Comparison of ENCODE assay signal across 20 cellular contexts in genomic region chr5:53603009-53603687, GRCh38. TPM values are rescaled to one million over a fixed set of nuclear protein-coding genes. Genes with fewer than 3 reads are reported as not detected.
A peak's percentile ranks its signal among the peaks of the same experiment; 100 is the strongest.
DNase-seq lines count a peak whose midpoint lies in the region; ATAC-seq and TF ChIP-seq lines count a peak whose summit lies in the region.
"Had no signal": no experiment of that assay in that cellular context is flagged by ENCODE, and none has a peak within 500 bp of the region (broad histone marks: within the 10 kb centered on the region; RNA-seq: fewer than 3 reads in every experiment).

No MANE protein-coding gene starts in this region.

- peak overlapping the region; percentile 54 for H3K4me2 ChIP-seq in fibroblast of lung (ENCODE audit: extremely low read depth, insufficient read depth, low read length)
- H3K4me2 ChIP-seq: BLaER1 treated with 17β-estradiol and CSF1 and Interleukin-3, amounts not matched to agents 10 nM and 100 nM; PC-9 had no signal

- H3K9ac ChIP-seq in fibroblast of lung (ENCODE audit: insufficient read depth, low read length), result no peak overlapping the region
- H3K9ac ChIP-seq: BLaER1 treated with 17β-estradiol and CSF1 and Interleukin-3, amounts not matched to agents 10 nM and 100 nM had no signal

- no peak overlapping the region for H3K4me3 Mint-ChIP-seq in activated CD4-positive, alpha-beta T cell treated with anti-CD3 and anti-CD28 coated beads for 36 hours
- H3K4me3 Mint-ChIP-seq: activated CD8-positive, alpha-beta T cell treated with anti-CD3 and anti-CD28 coated beads, Interleukin-2, amount 10 ng/mL, durations not matched to agents 7 days and 5 days; activated naive CD8-positive, alpha-beta T cell treated with anti-CD3 and anti-CD28 coated beads, Interleukin-2, amount 50 U/mL, for 24 hours; dendritic cell treated with granulocyte-macrophage colony-stimulating factor and Interleukin-4, amounts not matched to agents 40 ng/mL and 50 ng/mL, for 4 days; natural killer cell had no signal

- H3K9me3 ChIP-seq in fibroblast of lung (ENCODE audit: control insufficient read depth, insufficient read depth, low read depth, low read length), result no peaks in the 10 kb centered on the region
- H3K9me3 ChIP-seq: lower lobe of right lung, testis had no signal

- TF ChIP-seq CTCF in AG10803 (conservative IDR thresholded peaks at IDR 0.05; ENCODE audit: low read length) (no peak), fibroblast of lung (conservative IDR thresholded peaks at IDR 0.05 in 1 of 2, IDR thresholded peaks at IDR 0.05 in 1 of 2; ENCODE audit: low read depth in 1 of 2, low read length in 2 of 2) (no peak)

- H3K4me1 Mint-ChIP-seq in activated CD4-positive, alpha-beta T cell treated with anti-CD3 and anti-CD28 coated beads for 36 hours, result no peaks in the 10 kb centered on the region
- H3K4me1 Mint-ChIP-seq: activated naive CD8-positive, alpha-beta T cell treated with anti-CD3 and anti-CD28 coated beads, Interleukin-2, amount 50 U/mL, for 24 hours had no signal

- peak; percentile 25 for DNase-seq in AG10803 (ENCODE audit: low read depth)
- DNase-seq in NCI-H460 (ENCODE audit: extremely low read depth, low read depth), result peak; percentile 38
- DNase-seq in fibroblast of lung (ENCODE audit: low read depth in 2 of 2), result peak; percentile 29 to 76
- DNase-seq in left lobe of liver (ENCODE audit: low spot score), result no peak
- DNase-seq in activated CD4-positive, alpha-beta T cell treated with anti-CD3 and anti-CD28 coated beads for 36 hours, result no peak
- DNase-seq in NCI-H526 treated with DMSO at 0.1 percent for 48 hours (lab: John Stamatoyannopoulos, UW), result no peak
- no peak for DNase-seq in dedifferentiated amniotic fluid mesenchymal stem cell (ENCODE audit: extremely low spot score)
- DNase-seq: activated CD8-positive, alpha-beta T cell treated with anti-CD3 and anti-CD28 coated beads, Interleukin-2, amount 10 ng/mL, durations not matched to agents 7 days and 5 days; activated naive CD8-positive, alpha-beta T cell treated with anti-CD3 and anti-CD28 coated beads, Interleukin-2, amount 50 U/mL, for 24 hours; lower lobe of right lung; natural killer cell; NCI-H1436 treated with DMSO at 0.1 percent for 48 hours; NCI-H510A; PC-9; stimulated activated CD4-positive, alpha-beta T cell treated with anti-CD3 and anti-CD28 coated beads, Interleukin-2, amount 100 ng/mL, for 24 hours; testis had no signal

- intact Hi-C loops in activated CD4-positive, alpha-beta T cell treated with anti-CD3 and anti-CD28 coated beads for 36 hours (cut with DNase I, micrococcal nuclease), result no loop called here

- H3K27ac Mint-ChIP-seq in activated CD4-positive, alpha-beta T cell treated with anti-CD3 and anti-CD28 coated beads for 36 hours, result no peak overlapping the region
- H3K27ac Mint-ChIP-seq: activated CD8-positive, alpha-beta T cell treated with anti-CD3 and anti-CD28 coated beads, Interleukin-2, amount 10 ng/mL, durations not matched to agents 7 days and 5 days; activated naive CD8-positive, alpha-beta T cell treated with anti-CD3 and anti-CD28 coated beads, Interleukin-2, amount 50 U/mL, for 24 hours; dendritic cell treated with granulocyte-macrophage colony-stimulating factor and Interleukin-4, amounts not matched to agents 40 ng/mL and 50 ng/mL, for 4 days; natural killer cell had no signal

- H3K79me2 ChIP-seq in fibroblast of lung (ENCODE audit: control insufficient read depth, insufficient read depth, low read length), result peaks cover 8% of the 10 kb centered on the region

- H4K20me1 ChIP-seq in fibroblast of lung (ENCODE audit: control insufficient read depth, extremely low read depth, insufficient read depth, low read length), result no peaks in the 10 kb centered on the region
- H4K20me1 ChIP-seq: BLaER1 treated with 17β-estradiol and CSF1 and Interleukin-3, amounts not matched to agents 10 nM and 100 nM had no signal

- CTCF ChIA-PET in activated CD4-positive, alpha-beta T cell treated with anti-CD3 and anti-CD28 coated beads for 36 hours (lab: Charles Lee), result no interaction called here

- no peaks in the 10 kb centered on the region for H3K9me3 Mint-ChIP-seq in activated CD4-positive, alpha-beta T cell treated with anti-CD3 and anti-CD28 coated beads for 36 hours (ENCODE audit: low read depth)
- H3K9me3 Mint-ChIP-seq: activated naive CD8-positive, alpha-beta T cell treated with anti-CD3 and anti-CD28 coated beads, Interleukin-2, amount 50 U/mL, for 24 hours; dendritic cell treated with granulocyte-macrophage colony-stimulating factor and Interleukin-4, amounts not matched to agents 40 ng/mL and 50 ng/mL, for 4 days; natural killer cell had no signal

- H3K4me3 ChIP-seq in AG10803 (ENCODE audit: low read length) (no peak overlapping the region), fibroblast of lung (replicated peaks in 1 of 4; ENCODE audit: control extremely low read depth in 1 of 4, insufficient read depth in 1 of 4, low read depth in 3 of 4, low read length in 4 of 4) (no peak overlapping the region)
- H3K4me3 ChIP-seq: BLaER1 treated with 17β-estradiol and CSF1 and Interleukin-3, amounts not matched to agents 10 nM and 100 nM; lower lobe of right lung; PC-9; testis had no signal

- H3K4me1 ChIP-seq in fibroblast of lung (ENCODE audit: control insufficient read depth, extremely low read depth, insufficient read depth, low read length), result peaks cover 5% of the 10 kb centered on the region
- H3K4me1 ChIP-seq: BLaER1 treated with 17β-estradiol and CSF1 and Interleukin-3, amounts not matched to agents 10 nM and 100 nM; lower lobe of right lung; testis had no signal

- H2AFZ ChIP-seq in fibroblast of lung (ENCODE audit: low read length), result no peak overlapping the region
- H2AFZ ChIP-seq: PC-9 had no signal

- POLR2A ChIA-PET in activated CD4-positive, alpha-beta T cell treated with anti-CD3 and anti-CD28 coated beads for 36 hours (lab: Charles Lee), result no interaction called here

- H3K36me3 ChIP-seq in fibroblast of lung (ENCODE audit: control insufficient read depth, insufficient read depth, low read length), result peaks cover 1% of the 10 kb centered on the region

- H3K27me3 ChIP-seq in fibroblast of lung (ENCODE audit: control insufficient read depth, insufficient read depth, low read length), result no peaks in the 10 kb centered on the region
- H3K27me3 ChIP-seq: BLaER1 treated with 17β-estradiol and CSF1 and Interleukin-3, amounts not matched to agents 10 nM and 100 nM; testis had no signal

- H3K36me3 Mint-ChIP-seq in activated CD4-positive, alpha-beta T cell treated with anti-CD3 and anti-CD28 coated beads for 36 hours (ENCODE audit: low read depth), result peaks cover 29% of the 10 kb centered on the region
- H3K36me3 Mint-ChIP-seq: natural killer cell had no signal

- H3K27me3 Mint-ChIP-seq in activated CD4-positive, alpha-beta T cell treated with anti-CD3 and anti-CD28 coated beads for 36 hours, result no peaks in the 10 kb centered on the region
- H3K27me3 Mint-ChIP-seq: activated naive CD8-positive, alpha-beta T cell treated with anti-CD3 and anti-CD28 coated beads, Interleukin-2, amount 50 U/mL, for 24 hours; dendritic cell treated with granulocyte-macrophage colony-stimulating factor and Interleukin-4, amounts not matched to agents 40 ng/mL and 50 ng/mL, for 4 days had no signal

- H3K27ac ChIP-seq in fibroblast of lung (ENCODE audit: insufficient read depth, low read length), result no peak overlapping the region
- H3K27ac ChIP-seq: BLaER1 treated with 17β-estradiol and CSF1 and Interleukin-3, amounts not matched to agents 10 nM and 100 nM; lower lobe of right lung; PC-9; testis had no signal

- ATAC-seq in left lobe of liver, result peak; percentile 78
- no peak for ATAC-seq in activated CD4-positive, alpha-beta T cell treated with anti-CD3 and anti-CD28 coated beads for 36 hours
- no peak for ATAC-seq in HG03469 (IDR thresholded peaks at IDR 0.05; ENCODE audit: unreplicated experiment)
- ATAC-seq: activated CD8-positive, alpha-beta T cell treated with anti-CD3 and anti-CD28 coated beads, Interleukin-2, amount 10 ng/mL, durations not matched to agents 7 days and 5 days; activated naive CD8-positive, alpha-beta T cell treated with anti-CD3 and anti-CD28 coated beads, Interleukin-2, amount 50 U/mL, for 24 hours; esophagus mucosa; lower lobe of right lung; natural killer cell had no signal

RNA-seq across cellular contexts. Expression of gene NDUFS4, which starts 42.7 kb away (rescaled TPM):
- total RNA-seq in NCI-H460 (2014; rRNA removed; shearing (Covaris generic)), result 227 TPM in 2 replicates
- polyA plus RNA-seq in NCI-H460 (2014; cell fraction: nucleus; rRNA removed), result 148 and 157 TPM in 2 replicates
- total RNA-seq in fibroblast of lung (95.0 and 147 TPM in 2 replicates), left lobe of liver (44.7 TPM)
- 141 and 194 TPM in 2 replicates for polyA plus RNA-seq in fibroblast of lung
- polyA plus RNA-seq in fibroblast of lung (2012), result 109 and 164 TPM in 2 replicates
- 3.4 and 22.3 TPM in 2 replicates for polyA minus RNA-seq in fibroblast of lung (ENCODE audit: low replicate concordance)
- total RNA-seq in activated CD4-positive, alpha-beta T cell treated with anti-CD3 and anti-CD28 coated beads for 36 hours, result 10 to 100 TPM; 52.2 to 69.1 TPM

Comparison
In these comparisons a context has a peak if more than half of its experiments do, and no peak if none do; other contexts are left out.
1. DNase-seq: peak in AG10803 (single experiment), NCI-H460 (single experiment) and fibroblast of lung (2 of 2); none in left lobe of liver (single experiment), activated CD4-positive, alpha-beta T cell treated with anti-CD3 and anti-CD28 coated beads for 36 hours (single experiment), NCI-H526 treated with DMSO at 0.1 percent for 48 hours (single experiment) and dedifferentiated amniotic fluid mesenchymal stem cell (single experiment).